Comparison of ENCODE assay signal across 1 cellular context in the genomic region with DNA sequence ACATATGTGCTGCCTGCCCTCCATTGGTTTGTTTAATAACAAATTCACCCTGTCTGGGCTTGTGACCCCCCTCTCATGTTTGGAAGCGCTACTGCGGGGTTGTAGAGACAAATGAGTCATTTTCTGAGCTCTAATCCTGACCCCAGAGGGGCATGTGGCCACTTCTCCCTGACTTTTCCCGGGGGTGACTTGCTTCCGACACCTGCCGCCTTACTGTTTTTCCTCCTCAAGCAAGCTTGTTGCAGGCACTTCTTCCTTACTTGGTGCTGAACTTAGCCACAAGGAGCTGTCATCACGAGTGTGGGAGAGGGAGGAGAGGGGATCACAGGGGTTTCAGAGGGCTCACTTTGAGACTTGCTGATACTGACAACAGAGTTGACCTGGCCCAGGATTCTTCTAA.
TF ChIP-seq lines count a peak whose summit lies in the region.

No MANE protein-coding gene starts in this region.

TF ChIP-seq in SK-N-SH treated with all-trans-retinoic acid at 6 μM for 48 hours, 23 proteins besides CTCF, POLR2A, EP300 and RAD21 (continued from another document):
- TF ChIP-seq CSRNP3 (CRISPR knock-in tag; IDR thresholded peaks at IDR 0.05) (no peak), ZFP3 (CRISPR knock-in tag; IDR thresholded peaks at IDR 0.05) (no peak), POU6F1 (CRISPR knock-in tag; IDR thresholded peaks at IDR 0.05; ENCODE audit: borderline replicate concordance, low read depth) (no peak), ESRRG (CRISPR knock-in tag; IDR thresholded peaks at IDR 0.05) (no peak), CSDC2 (CRISPR knock-in tag; IDR thresholded peaks at IDR 0.05) (no peak), SNAI2 (CRISPR knock-in tag; IDR thresholded peaks at IDR 0.05) (no peak), TOX (CRISPR knock-in tag; IDR thresholded peaks at IDR 0.05; ENCODE audit: borderline replicate concordance) (no peak), TSHZ2 (CRISPR knock-in tag; IDR thresholded peaks at IDR 0.05) (no peak), ZFP30 (CRISPR knock-in tag; IDR thresholded peaks at IDR 0.05) (no peak), PATZ1 (CRISPR knock-in tag; IDR thresholded peaks at IDR 0.05; ENCODE audit: borderline replicate concordance) (no peak), ZC3H10 (CRISPR knock-in tag; IDR thresholded peaks at IDR 0.05) (no peak)
